Comparison of ENCODE assay signal across 23 cellular contexts in genomic region chr13:106449096-106449495, GRCh38.
DNase-seq lines count a peak whose midpoint lies in the region; ATAC-seq, FAIRE-seq and TF ChIP-seq lines count a peak whose summit lies in the region.
"Had no signal": no experiment of that assay in that cellular context is flagged by ENCODE, and none has a peak within 500 bp of the region (broad histone marks: within the 10 kb centered on the region; RNA-seq: fewer than 3 reads in every experiment).

No MANE protein-coding gene starts in this region.

- no peak for FAIRE-seq in GM12892 (lab: Jason Lieb, UNC)
- FAIRE-seq: D721Med, G401.6, GM12878 had no signal

- H3K27me3 Mint-ChIP-seq in neural crest cell (ENCODE audit: low read depth), result no peaks in the 10 kb centered on the region
- peaks cover 2% of the 10 kb centered on the region for H3K27me3 Mint-ChIP-seq in activated CD8-positive, alpha-beta memory T cell treated with anti-CD3 and anti-CD28 coated beads, Interleukin-2, amount 10 ng/mL, durations not matched to agents 7 days and 5 days

- peaks cover 4% of the 10 kb centered on the region for H3K9me3 Mint-ChIP-seq in neural crest cell
- no peaks in the 10 kb centered on the region for H3K9me3 Mint-ChIP-seq in activated CD8-positive, alpha-beta memory T cell treated with anti-CD3 and anti-CD28 coated beads, Interleukin-2, amount 10 ng/mL, durations not matched to agents 7 days and 5 days (ENCODE audit: low read depth)
- H3K9me3 Mint-ChIP-seq: GM23338, H9 had no signal

- CTCF ChIA-PET in activated CD8-positive, alpha-beta memory T cell treated with anti-CD3 and anti-CD28 coated beads, Interleukin-2, amount 10 ng/mL, durations not matched to agents 7 days and 5 days (lab: Charles Lee), result no interaction called here

- no peak overlapping the region for H3K4me3 Mint-ChIP-seq in neural crest cell
- no peak overlapping the region for H3K4me3 Mint-ChIP-seq in activated CD8-positive, alpha-beta memory T cell treated with anti-CD3 and anti-CD28 coated beads, Interleukin-2, amount 10 ng/mL, durations not matched to agents 7 days and 5 days
- H3K4me3 Mint-ChIP-seq: CD4-positive, CD25-positive, alpha-beta regulatory T cell; GM23338; H9 had no signal

- DNase-seq in NCI-H2107 treated with DMSO at 0.1 percent for 48 hours (lab: John Stamatoyannopoulos, UW; ENCODE audit: unreplicated experiment), result peak; percentile 9
- no peak for DNase-seq in NCI-H2107 (lab: John Stamatoyannopoulos, UW)
- peak; percentile 47 for DNase-seq in DMS79 treated with DMSO at 0.1 percent for 48 hours (lab: John Stamatoyannopoulos, UW)
- DNase-seq in NCI-H128 (lab: John Stamatoyannopoulos, UW; ENCODE audit: unreplicated experiment), result peak; percentile 39
- no peak for DNase-seq in neural crest cell (ENCODE audit: low read depth, low spot score)
- no peak for DNase-seq in GM12892 (ENCODE audit: insufficient read length)
- DNase-seq in activated CD8-positive, alpha-beta memory T cell treated with anti-CD3 and anti-CD28 coated beads, Interleukin-2, amount 10 ng/mL, durations not matched to agents 7 days and 5 days, result no peak
- DNase-seq: CD4-positive, CD25-positive, alpha-beta regulatory T cell; H9; Karpas-422; NCI-H1436; NCI-H2029; NCI-H446 treated with DMSO at 0.1 percent for 48 hours; NCI-H69; NK-92 treated with Interleukin-12 subunit alpha and Interleukin-12 subunit beta, amount 100 ng/mL, for 24 hours; PC-9; Right ventricle myocardium superior; RPMI8226 had no signal

- no peak for TF ChIP-seq POLR2A in GM12892 (IDR thresholded peaks at IDR 0.05; ENCODE audit: low read depth, low read length)

- ATAC-seq in SK-N-SH treated with all-trans-retinoic acid at 6 μM for 48 hours, result no peak
- no peak for ATAC-seq in activated CD8-positive, alpha-beta memory T cell treated with anti-CD3 and anti-CD28 coated beads, Interleukin-2, amount 10 ng/mL, durations not matched to agents 7 days and 5 days
- ATAC-seq: GM12878, GM23338 had no signal

- peak overlapping the region; percentile 36 for H3K27ac Mint-ChIP-seq in neural crest cell (ENCODE audit: unreplicated experiment)
- H3K27ac Mint-ChIP-seq in activated CD8-positive, alpha-beta memory T cell treated with anti-CD3 and anti-CD28 coated beads, Interleukin-2, amount 10 ng/mL, durations not matched to agents 7 days and 5 days, result no peak overlapping the region
- H3K27ac Mint-ChIP-seq: CD4-positive, CD25-positive, alpha-beta regulatory T cell; GM23338; H9 had no signal

- peaks cover 37% of the 10 kb centered on the region for H3K4me1 Mint-ChIP-seq in neural crest cell
- no peaks in the 10 kb centered on the region for H3K4me1 Mint-ChIP-seq in activated CD8-positive, alpha-beta memory T cell treated with anti-CD3 and anti-CD28 coated beads, Interleukin-2, amount 10 ng/mL, durations not matched to agents 7 days and 5 days
- H3K4me1 Mint-ChIP-seq: CD4-positive, CD25-positive, alpha-beta regulatory T cell had no signal

- H3K36me3 Mint-ChIP-seq in neural crest cell (ENCODE audit: low read depth), result no peaks in the 10 kb centered on the region
- H3K36me3 Mint-ChIP-seq in activated CD8-positive, alpha-beta memory T cell treated with anti-CD3 and anti-CD28 coated beads, Interleukin-2, amount 10 ng/mL, durations not matched to agents 7 days and 5 days, result no peaks in the 10 kb centered on the region
- H3K36me3 Mint-ChIP-seq: CD4-positive, CD25-positive, alpha-beta regulatory T cell had no signal

- no peak for TF ChIP-seq CTCF in neural crest cell (conservative IDR thresholded peaks at IDR 0.05)

TF ChIP-seq in SK-N-SH treated with all-trans-retinoic acid at 6 μM for 48 hours, 23 proteins besides CTCF, POLR2A, EP300 and RAD21:
- TF ChIP-seq PPARA (CRISPR knock-in tag; IDR thresholded peaks at IDR 0.05; ENCODE audit: borderline replicate concordance) (no peak), ARNTL (CRISPR knock-in tag; IDR thresholded peaks at IDR 0.05; ENCODE audit: borderline replicate concordance, low read depth) (no peak), TCF4 (CRISPR knock-in tag; IDR thresholded peaks at IDR 0.05; ENCODE audit: borderline replicate concordance) (no peak), CREB5 (CRISPR knock-in tag; IDR thresholded peaks at IDR 0.05; ENCODE audit: low read depth) (no peak), ZC3H10 (CRISPR knock-in tag; IDR thresholded peaks at IDR 0.05) (no peak), BACH2 (CRISPR knock-in tag; IDR thresholded peaks at IDR 0.05; ENCODE audit: borderline replicate concordance) (no peak)

Comparison
In these comparisons a context has a peak if more than half of its experiments do, and no peak if none do; other contexts are left out.
1. DNase-seq: peak in NCI-H2107 treated with DMSO at 0.1 percent for 48 hours (single experiment), DMS79 treated with DMSO at 0.1 percent for 48 hours (single experiment) and NCI-H128 (single experiment); none in NCI-H2107 (single experiment), neural crest cell (single experiment), GM12892 (single experiment) and activated CD8-positive, alpha-beta memory T cell treated with anti-CD3 and anti-CD28 coated beads, Interleukin-2, amount 10 ng/mL, durations not matched to agents 7 days and 5 days (single experiment).